Comparison of ENCODE assay signal across 8 cellular contexts in the genomic region with DNA sequence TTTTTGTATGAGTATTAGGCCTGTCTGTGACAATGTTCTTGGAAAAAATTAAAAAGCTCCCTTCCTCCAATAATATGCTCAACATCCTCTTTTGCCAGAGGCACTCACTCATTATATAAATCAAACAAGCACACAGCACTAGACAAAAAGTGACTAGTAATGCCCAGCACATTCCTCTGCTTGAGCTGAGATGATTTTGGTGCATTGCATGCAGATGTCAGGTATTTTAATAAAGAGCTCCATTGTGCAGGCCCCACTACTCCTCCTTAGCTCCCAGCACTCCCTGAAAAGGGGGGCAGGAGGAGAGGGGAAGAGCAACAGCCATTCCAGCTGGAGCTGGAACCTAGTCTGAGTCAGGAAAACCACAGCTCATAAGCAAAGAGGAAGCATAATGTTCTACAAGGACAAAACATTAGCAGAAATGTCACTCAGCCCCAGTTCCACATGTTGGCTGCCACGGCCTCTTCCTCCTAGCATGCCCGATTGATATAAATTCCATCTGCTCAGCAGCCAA.
A peak's percentile ranks its signal among the peaks of the same experiment; 100 is the strongest.
DNase-seq lines count a peak whose midpoint lies in the region; ATAC-seq, FAIRE-seq and TF ChIP-seq lines count a peak whose summit lies in the region.

No MANE protein-coding gene starts in this region.

- H3K4me1 Mint-ChIP-seq in dendritic cell treated with granulocyte-macrophage colony-stimulating factor and Interleukin-4, amounts not matched to agents 40 ng/mL and 50 ng/mL, for 4 days (ENCODE audit: low read depth), result peaks cover 20% of the 10 kb centered on the region

- TF ChIP-seq EP300 in HepG2 (IDR thresholded peaks at IDR 0.05; ENCODE audit: low read depth in 2 of 2, low read length in 2 of 2) (no peak), HepG2 (CRISPR knock-in tag; IDR thresholded peaks at IDR 0.05; ENCODE audit: borderline replicate concordance) (no peak)

- no peaks in the 10 kb centered on the region for H3K9me3 Mint-ChIP-seq in dendritic cell treated with granulocyte-macrophage colony-stimulating factor and Interleukin-4, amounts not matched to agents 40 ng/mL and 50 ng/mL, for 4 days

- TF ChIP-seq CTCF in right lobe of liver (IDR thresholded peaks at IDR 0.05) (no peak), HepG2 (CRISPR knock-in tag; IDR thresholded peaks at IDR 0.05) (no peak), A673 (conservative IDR thresholded peaks at IDR 0.05; ENCODE audit: low read depth, low read length) (no peak)

- DNase-seq in right lobe of liver, result no peak
- no peak for DNase-seq in HepG2 (ENCODE audit: low spot score)
- peak; percentile 48 for DNase-seq in medulla oblongata (ENCODE audit: extremely low spot score)
- peak in 1 of 2 donors; percentile 68 for DNase-seq in aorta
- no peak for DNase-seq in A673 (ENCODE audit: low spot score)
- no peak for DNase-seq in H7

- H3K36me3 Mint-ChIP-seq in dendritic cell treated with granulocyte-macrophage colony-stimulating factor and Interleukin-4, amounts not matched to agents 40 ng/mL and 50 ng/mL, for 4 days (ENCODE audit: low read depth), result no peaks in the 10 kb centered on the region

- H3K4me3 ChIP-seq in right lobe of liver (no peak overlapping the region), HepG2 (replicated peaks in 1 of 3; ENCODE audit: insufficient read depth in 1 of 3, low read depth in 2 of 3, low read length in 3 of 3) (no peak overlapping the region), aorta (ENCODE audit: low read length in 2 of 2) (no peak overlapping the region), A673 (ENCODE audit: low read depth, low read length, poor library complexity, severe bottlenecking) (no peak overlapping the region), H7 (ENCODE audit: insufficient read depth, low read depth, low read length) (no peak overlapping the region)

- WGBS in right lobe of liver (ENCODE audit: insufficient coverage, low coverage, low lambda C conversion rate, missing lambda C conversion rate), result 46% methylated on average over 2 of the region's 2 CpGs
- 0% methylated on average over 2 of the region's 2 CpGs for WGBS in HepG2 (ENCODE audit: low lambda C conversion rate)
- 0 to 5% methylated on average over 2 of the region's 2 CpGs for WGBS in aorta, 2 donors

- CTCF ChIA-PET in HepG2 (lab: Yijun Ruan, JAX; ENCODE audit: low intra/inter-chr PET ratio, low total read pairs) (no interaction called here), A673 (lab: Charles Lee) (no interaction called here)

- POLR2A ChIA-PET in HepG2 (lab: Yijun Ruan, JAX) (no interaction called here), A673 (lab: Charles Lee; ENCODE audit: low non-redundant PET) (no interaction called here)

- BruUV-seq in HepG2 (replicated peaks; lab: Mats Ljungman, UMichigan) (no TSS peak), A673 (replicated peaks; lab: Mats Ljungman, UMichigan) (no TSS peak)

- intact Hi-C loops in right lobe of liver (cut with DNase I) (no loop called here), HepG2 (cut with micrococcal nuclease; ENCODE audit: unreplicated experiment) (no loop called here), aorta (cut with DNase I) (no loop called here), A673 (cut with micrococcal nuclease; ENCODE audit: unreplicated experiment) (no loop called here)
- intact Hi-C loops in dendritic cell treated with granulocyte-macrophage colony-stimulating factor and Interleukin-4, amounts not matched to agents 40 ng/mL and 50 ng/mL, for 4 days (cut with micrococcal nuclease), result no loop called here

- H3K9me3 ChIP-seq in right lobe of liver (no peaks in the 10 kb centered on the region), HepG2 (ENCODE audit: low read length) (no peaks in the 10 kb centered on the region), aorta (ENCODE audit: control insufficient read depth, low read length) (no peaks in the 10 kb centered on the region), A673 (ENCODE audit: low read depth, low read length, poor library complexity, severe bottlenecking) (no peaks in the 10 kb centered on the region)

- no peaks in the 10 kb centered on the region for H3K79me2 ChIP-seq in HepG2 (ENCODE audit: insufficient read depth, low read length)

- no peak for FAIRE-seq in HepG2 (lab: Jason Lieb, UNC)

- H3K36me3 ChIP-seq in right lobe of liver (no peaks in the 10 kb centered on the region), HepG2 (replicated peaks in 1 of 2; ENCODE audit: control insufficient read depth in 1 of 2, insufficient read depth in 2 of 2, low read length in 2 of 2) (no peaks in the 10 kb centered on the region), aorta (ENCODE audit: control insufficient read depth in 1 of 2, insufficient read depth in 2 of 2, low read length in 1 of 2) (no peaks in the 10 kb centered on the region), A673 (ENCODE audit: insufficient read depth, low read length, poor library complexity, severe bottlenecking) (no peaks in the 10 kb centered on the region), H7 (replicated peaks; ENCODE audit: control insufficient read depth, insufficient read depth, low read length) (no peaks in the 10 kb centered on the region)

- H3K27me3 ChIP-seq in right lobe of liver, result no peaks in the 10 kb centered on the region
- peaks cover 0 to 13% of the 10 kb centered on the region in 2 experiments; a peak in 2 of 5 replicates for H3K27me3 ChIP-seq in HepG2 (ENCODE audit: control insufficient read depth in 1 of 2, insufficient read depth in 2 of 2, low read length in 2 of 2)
- no peaks in the 10 kb centered on the region for H3K27me3 ChIP-seq in aorta (ENCODE audit: control insufficient read depth in 1 of 2, insufficient read depth in 2 of 2, low read length in 1 of 2)
- H3K27me3 ChIP-seq in A673 (replicated peaks; ENCODE audit: insufficient read depth, low read depth, low read length, poor library complexity), result no peaks in the 10 kb centered on the region
- no peaks in the 10 kb centered on the region for H3K27me3 ChIP-seq in H7 (ENCODE audit: control insufficient read depth, insufficient read depth, low read length)

- in situ Hi-C loops in HepG2 (cut with HindIII; ENCODE audit: extremely low pct_ligation_motif_present, low pct_unique_long_range_greater_than_20kb), result no loop called here

- H3K4me2 ChIP-seq in HepG2 (ENCODE audit: low read depth, low read length), result no peak overlapping the region

- peak; percentile 35 to 58 (median 51) for ATAC-seq in right lobe of liver
- no peak for ATAC-seq in HepG2
- peak; percentile 84 for ATAC-seq in aorta (ENCODE audit: low FRiP score)
- ATAC-seq in GM18511 (IDR thresholded peaks at IDR 0.05; ENCODE audit: unreplicated experiment), result no peak

- TF ChIP-seq POLR2A in right lobe of liver (IDR thresholded peaks at IDR 0.05) (no peak), HepG2 (IDR thresholded peaks at IDR 0.05; ENCODE audit: insufficient read depth in 1 of 2, low read depth in 2 of 2, low read length in 2 of 2) (no peak)

- H3K9ac ChIP-seq in HepG2 (ENCODE audit: insufficient read depth, low read depth, low read length), result no peak overlapping the region

- no peak for TF ChIP-seq RAD21 in HepG2 (CRISPR knock-in tag; IDR thresholded peaks at IDR 0.05)

- H3K4me3 Mint-ChIP-seq in dendritic cell treated with granulocyte-macrophage colony-stimulating factor and Interleukin-4, amounts not matched to agents 40 ng/mL and 50 ng/mL, for 4 days, result no peak overlapping the region

- H3K27ac Mint-ChIP-seq in dendritic cell treated with granulocyte-macrophage colony-stimulating factor and Interleukin-4, amounts not matched to agents 40 ng/mL and 50 ng/mL, for 4 days, result peak overlapping the region; percentile 67

- H3K4me1 ChIP-seq in right lobe of liver (no peaks in the 10 kb centered on the region), HepG2 (ENCODE audit: insufficient read depth, low read length) (no peaks in the 10 kb centered on the region), aorta (ENCODE audit: control insufficient read depth in 1 of 2, insufficient read depth in 2 of 2, low read length in 2 of 2) (peaks cover 0 to 9% of the 10 kb centered on the region in 2 donors), A673 (ENCODE audit: insufficient read depth, low read length, poor library complexity, severe bottlenecking) (no peaks in the 10 kb centered on the region)

- H2AFZ ChIP-seq in HepG2 (ENCODE audit: low read length), result no peak overlapping the region

- no peaks in the 10 kb centered on the region for H4K20me1 ChIP-seq in HepG2 (ENCODE audit: insufficient read depth, low read length)

- no peaks in the 10 kb centered on the region for H3K27me3 Mint-ChIP-seq in dendritic cell treated with granulocyte-macrophage colony-stimulating factor and Interleukin-4, amounts not matched to agents 40 ng/mL and 50 ng/mL, for 4 days

- H3K27ac ChIP-seq in right lobe of liver (no peak overlapping the region), HepG2 (ENCODE audit: extremely low read length, insufficient read depth, low read length) (no peak overlapping the region), aorta (ENCODE audit: low read depth in 1 of 2, low read length in 2 of 2) (peak overlapping the region; percentile 18 to 64), A673 (ENCODE audit: low read depth, low read length, poor library complexity, severe bottlenecking) (no peak overlapping the region)

TF ChIP-seq in HepG2, 621 proteins besides CTCF, POLR2A, EP300 and RAD21 (continues in another document):
- TF ChIP-seq HMG20B (CRISPR knock-in tag; conservative IDR thresholded peaks at IDR 0.05) (no peak), ZNF713 (CRISPR knock-in tag; IDR thresholded peaks at IDR 0.05) (no peak), SKI (IDR thresholded peaks at IDR 0.05; ENCODE audit: partially characterized antibody) (no peak), ZNF607 (CRISPR knock-in tag; IDR thresholded peaks at IDR 0.05; ENCODE audit: borderline replicate concordance) (no peak), LCORL (IDR thresholded peaks at IDR 0.05) (no peak), LCORL (CRISPR knock-in tag; IDR thresholded peaks at IDR 0.05) (no peak), TBP (CRISPR knock-in tag; IDR thresholded peaks at IDR 0.05) (no peak)

Comparison
In these comparisons a context has a peak if more than half of its experiments do, and no peak if none do; other contexts are left out.
1. ATAC-seq: peak in right lobe of liver (4 of 4) and aorta (single experiment); none in HepG2 (single experiment) and GM18511 (single experiment).
2. H3K27ac ChIP-seq: peak in aorta (2 of 2); none in right lobe of liver (0 of 3), HepG2 (single experiment) and A673 (single experiment).